Comparison of ENCODE assay signal across 8 cellular contexts in the genomic region with DNA sequence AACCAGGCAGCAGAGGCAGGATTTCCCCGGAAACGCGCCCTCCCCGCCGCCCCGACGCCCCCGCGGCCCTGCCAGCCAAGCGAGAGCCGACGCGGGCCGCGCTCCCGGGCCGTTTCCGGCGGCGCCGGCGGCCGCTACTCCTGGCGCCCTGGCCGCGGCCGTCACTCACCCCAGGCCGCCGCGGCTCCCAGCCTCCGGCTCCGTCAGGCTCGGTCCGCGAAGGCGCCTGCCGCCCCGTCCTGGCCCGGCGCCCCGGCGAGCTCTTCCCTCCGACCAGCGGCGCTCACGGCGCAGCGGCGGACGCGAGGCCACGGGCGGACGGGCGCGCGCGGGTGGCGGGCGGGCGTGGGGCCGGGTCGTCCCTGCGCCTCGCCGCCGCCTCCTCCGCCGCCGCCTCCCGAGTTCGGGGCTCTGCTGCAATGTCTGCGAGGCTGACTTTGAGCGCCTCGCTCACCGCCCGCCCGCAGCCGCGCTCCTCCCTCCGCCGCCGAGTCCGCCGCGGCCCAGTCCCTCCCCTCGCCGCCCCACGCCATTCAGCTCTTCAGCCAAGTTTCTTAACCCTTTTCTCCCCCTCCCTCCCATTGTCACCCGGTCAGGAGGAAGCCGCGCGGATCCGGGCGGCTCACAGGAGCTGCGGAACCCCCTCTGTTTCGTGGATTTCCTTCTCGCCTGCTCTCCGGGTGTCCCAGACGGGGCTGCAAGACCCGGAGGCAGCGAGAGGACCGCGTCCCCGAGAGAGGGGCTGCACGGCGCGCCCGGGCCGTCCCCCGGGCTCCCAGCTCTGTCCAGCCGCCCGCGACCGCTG. TPM values are rescaled to one million over a fixed set of nuclear protein-coding genes. Genes with fewer than 3 reads are reported as not detected.
DNase-seq lines count a peak whose midpoint lies in the region; ATAC-seq and TF ChIP-seq lines count a peak whose summit lies in the region.

A gene with protein sequence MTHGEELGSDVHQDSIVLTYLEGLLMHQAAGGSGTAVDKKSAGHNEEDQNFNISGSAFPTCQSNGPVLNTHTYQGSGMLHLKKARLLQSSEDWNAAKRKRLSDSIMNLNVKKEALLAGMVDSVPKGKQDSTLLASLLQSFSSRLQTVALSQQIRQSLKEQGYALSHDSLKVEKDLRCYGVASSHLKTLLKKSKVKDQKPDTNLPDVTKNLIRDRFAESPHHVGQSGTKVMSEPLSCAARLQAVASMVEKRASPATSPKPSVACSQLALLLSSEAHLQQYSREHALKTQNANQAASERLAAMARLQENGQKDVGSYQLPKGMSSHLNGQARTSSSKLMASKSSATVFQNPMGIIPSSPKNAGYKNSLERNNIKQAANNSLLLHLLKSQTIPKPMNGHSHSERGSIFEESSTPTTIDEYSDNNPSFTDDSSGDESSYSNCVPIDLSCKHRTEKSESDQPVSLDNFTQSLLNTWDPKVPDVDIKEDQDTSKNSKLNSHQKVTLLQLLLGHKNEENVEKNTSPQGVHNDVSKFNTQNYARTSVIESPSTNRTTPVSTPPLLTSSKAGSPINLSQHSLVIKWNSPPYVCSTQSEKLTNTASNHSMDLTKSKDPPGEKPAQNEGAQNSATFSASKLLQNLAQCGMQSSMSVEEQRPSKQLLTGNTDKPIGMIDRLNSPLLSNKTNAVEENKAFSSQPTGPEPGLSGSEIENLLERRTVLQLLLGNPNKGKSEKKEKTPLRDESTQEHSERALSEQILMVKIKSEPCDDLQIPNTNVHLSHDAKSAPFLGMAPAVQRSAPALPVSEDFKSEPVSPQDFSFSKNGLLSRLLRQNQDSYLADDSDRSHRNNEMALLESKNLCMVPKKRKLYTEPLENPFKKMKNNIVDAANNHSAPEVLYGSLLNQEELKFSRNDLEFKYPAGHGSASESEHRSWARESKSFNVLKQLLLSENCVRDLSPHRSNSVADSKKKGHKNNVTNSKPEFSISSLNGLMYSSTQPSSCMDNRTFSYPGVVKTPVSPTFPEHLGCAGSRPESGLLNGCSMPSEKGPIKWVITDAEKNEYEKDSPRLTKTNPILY (N-terminal part only) (minus strand): TSS at position 425 of the 805 bp plus-strand sequence. CDS start 96,808 bp downstream, outside the sequence.

- H2BK5ac ChIP-seq in IMR-90 (ENCODE audit: low read depth, low read length, poor library complexity, severe bottlenecking), result peak within 1 kb of the TSS; percentile 90

- 0% methylated on average over 53 of the region's 115 CpGs; no CpG with 5 or more reads in 1 of the 2 experiments for WGBS in IMR-90 (ENCODE audit: extremely low coverage in 2 of 2, insufficient read length in 1 of 2), 2 experiments
- WGBS in SK-N-SH (ENCODE audit: low lambda C conversion rate), result 0% methylated on average over 24 of the region's 115 CpGs

- POLR2A ChIA-PET in IMR-90 (lab: Charles Lee; ENCODE audit: unreplicated experiment), result interaction anchor here (0.5 to 0.8 kb wide), 5 partner anchors 64 to 1058 kb away, joined by 3 to 4 read pairs (median 3); no protein-coding TSS in a partner anchor
- POLR2A ChIA-PET in SK-N-SH (lab: Yijun Ruan, JAX), result no interaction called here

- H4K5ac ChIP-seq in IMR-90 (ENCODE audit: low read depth, low read length), result peak within 1 kb of the TSS; percentile 85; the same call in 1 of the 2 replicates

- peak within 1 kb of the TSS; percentile 89 for H3K18ac ChIP-seq in IMR-90 (ENCODE audit: low read depth, low read length)

- BruUV-seq in IMR-90 (replicated peaks; lab: Mats Ljungman, UMichigan), result no TSS peak

- peak within 1 kb of the TSS; percentile 88 for H2AK9ac ChIP-seq in IMR-90 (replicated peaks; ENCODE audit: low read depth, low read length, poor library complexity)

- no peaks in the 10 kb centered on the region for H3K27me3 Mint-ChIP-seq in activated naive CD4-positive, alpha-beta T cell treated with anti-CD3 and anti-CD28 coated beads, Interleukin-2, amount 50 U/mL, for 24 hours

- TF ChIP-seq RAD21 in IMR-90 (IDR thresholded peaks at IDR 0.05; ENCODE audit: low read length) (no peak), SK-N-SH (IDR thresholded peaks at IDR 0.05; ENCODE audit: low read length) (no peak)

- peak within 1 kb of the TSS; percentile 73 for H3K4ac ChIP-seq in IMR-90 (ENCODE audit: low read depth, low read length)

- peak; percentile 76 for ATAC-seq in GM21526 (IDR thresholded peaks at IDR 0.05; ENCODE audit: low FRiP score, unreplicated experiment)
- ATAC-seq in IMR-90 (ENCODE audit: low read depth), result peak; percentile 83

- peak within 1 kb of the TSS; percentile 97 for H3K14ac ChIP-seq in IMR-90 (replicated peaks; ENCODE audit: low read depth, low read length)

- H3K9me3 ChIP-seq in IMR-90 (ENCODE audit: control insufficient read depth, insufficient read depth, low read length) (no peaks in the 10 kb centered on the region), SK-N-SH (no peaks in the 10 kb centered on the region)

- peak within 1 kb of the TSS; percentile 99 for H3K4me3 ChIP-seq in IMR-90 (ENCODE audit: insufficient read depth, low read depth, low read length)
- peak within 1 kb of the TSS; percentile 38 to 53 for H3K4me3 ChIP-seq in SK-N-SH (ENCODE audit: low read depth in 2 of 2, low read length in 1 of 2)

- H3K36me3 Mint-ChIP-seq in activated naive CD4-positive, alpha-beta T cell treated with anti-CD3 and anti-CD28 coated beads, Interleukin-2, amount 50 U/mL, for 24 hours, result peaks cover 4% of the 10 kb centered on the region

- peak within 1 kb of the TSS; percentile 60 for H3K23ac ChIP-seq in IMR-90 (ENCODE audit: low read depth, low read length)

- TF ChIP-seq CTCF in IMR-90 (conservative IDR thresholded peaks at IDR 0.05; ENCODE audit: low read depth, low read length), result no peak
- TF ChIP-seq CTCF in SK-N-SH (IDR thresholded peaks at IDR 0.05), result no peak

- peak within 1 kb of the TSS; percentile 49; the same call in 1 of the 2 replicates for H2BK120ac ChIP-seq in IMR-90 (ENCODE audit: low read depth, low read length)

- H4K8ac ChIP-seq in IMR-90 (ENCODE audit: low read depth in 2 of 2, low read length in 2 of 2), result peak within 1 kb of the TSS; percentile 68 to 72

- no peak for TF ChIP-seq EP300 in SK-N-SH (IDR thresholded peaks at IDR 0.05; ENCODE audit: borderline replicate concordance in 1 of 2, low read depth in 1 of 2, low read length in 1 of 2)

- H3F3A ChIP-seq in SK-N-SH (replicated peaks; ENCODE audit: insufficient read depth), result no peaks in the 10 kb centered on the region

- intact Hi-C loops in IMR-90 (cut with micrococcal nuclease), result loop anchor here (1.0 to 5.0 kb wide), 4 partner anchors 147 to 682 kb away; partner anchors contain the start of gene HSPA13

- H3K9me1 ChIP-seq in IMR-90 (ENCODE audit: insufficient read depth, low read length), result no peaks in the 10 kb centered on the region

- H3K56ac ChIP-seq in IMR-90 (ENCODE audit: extremely low read depth, insufficient read depth, low read length), result peak within 1 kb of the TSS; percentile 92

- peak within 1 kb of the TSS; percentile 79 for H4K91ac ChIP-seq in IMR-90 (ENCODE audit: insufficient read depth, low read depth, low read length)

- H3K4me1 ChIP-seq in IMR-90 (ENCODE audit: control insufficient read depth, insufficient read depth, low read length) (no peaks in the 10 kb centered on the region; the same call in 1 of the 2 replicates), SK-N-SH (ENCODE audit: control insufficient read depth in 1 of 2, insufficient read depth in 2 of 2, low read depth in 1 of 2, low read length in 1 of 2) (no peaks in the 10 kb centered on the region)

- H3K4me2 ChIP-seq in IMR-90 (ENCODE audit: low read depth, low read length), result peak within 1 kb of the TSS; percentile 71
- peak within 1 kb of the TSS; percentile 90 for H3K4me2 ChIP-seq in SK-N-SH

- H3K9me3 Mint-ChIP-seq in activated naive CD4-positive, alpha-beta T cell treated with anti-CD3 and anti-CD28 coated beads, Interleukin-2, amount 50 U/mL, for 24 hours, result no peaks in the 10 kb centered on the region

- TF ChIP-seq POLR2A in IMR-90 (IDR thresholded peaks at IDR 0.05; ENCODE audit: low read depth, low read length), result peak; percentile 71

- H3K4me1 Mint-ChIP-seq in activated naive CD4-positive, alpha-beta T cell treated with anti-CD3 and anti-CD28 coated beads, Interleukin-2, amount 50 U/mL, for 24 hours, result peaks cover 42% of the 10 kb centered on the region

- peaks cover 0 to 6% of the 10 kb centered on the region in 2 experiments; a peak in 1 of 4 replicates for H3K79me1 ChIP-seq in IMR-90 (ENCODE audit: low read depth in 1 of 2, low read length in 2 of 2)

- in situ Hi-C loops in Caki2 (cut with HindIII; ENCODE audit: low pct_unique_long_range_greater_than_20kb, low sequenced_read_pairs), result no loop called here
- in situ Hi-C loops in IMR-90 (cut with MboI; ENCODE audit: low sequenced_read_pairs), result loop anchor here (10.0 kb wide), 1 partner anchor 190 kb away; no protein-coding TSS in a partner anchor

- no peaks in the 10 kb centered on the region for H3K9me2 ChIP-seq in SK-N-SH

- peak within 1 kb of the TSS; percentile 94 for H3K27ac ChIP-seq in IMR-90 (ENCODE audit: insufficient read depth, low read length)
- H3K27ac ChIP-seq in SK-N-SH (ENCODE audit: low read depth in 2 of 2, low read length in 1 of 2), result no peak within 1 kb of the TSS
- H3K27ac ChIP-seq in substantia nigra (ENCODE audit: low read depth, low read length, poor library complexity, severe bottlenecking), result peak within 1 kb of the TSS; percentile 81

- dilution Hi-C loops in IMR-90 (cut with HindIII; ENCODE audit: low sequenced_read_pairs, unreplicated experiment), result no loop called here

- H3K4me3 Mint-ChIP-seq in activated naive CD4-positive, alpha-beta T cell treated with anti-CD3 and anti-CD28 coated beads, Interleukin-2, amount 50 U/mL, for 24 hours, result peak within 1 kb of the TSS; percentile 98

- H2BK20ac ChIP-seq in IMR-90 (ENCODE audit: low read depth, low read length), result no peak within 1 kb of the TSS

- H2BK15ac ChIP-seq in IMR-90 (ENCODE audit: low read depth, low read length), result peak within 1 kb of the TSS; percentile 17; the same call in 2 of the 3 replicates

- H3K27me3 ChIP-seq in IMR-90 (ENCODE audit: control insufficient read depth, insufficient read depth, low read length) (no peaks in the 10 kb centered on the region), SK-N-SH (ENCODE audit: insufficient read depth) (peaks cover 45% of the 10 kb centered on the region)

- H2AFZ ChIP-seq in IMR-90 (replicated peaks; ENCODE audit: low read length, poor library complexity), result peak within 1 kb of the TSS; percentile 95
- no peak within 1 kb of the TSS for H2AFZ ChIP-seq in SK-N-SH (ENCODE audit: low read depth)

- H3K36me3 ChIP-seq in IMR-90 (ENCODE audit: control insufficient read depth, insufficient read depth, low read length) (no peaks in the 10 kb centered on the region), SK-N-SH (replicated peaks in 1 of 2; ENCODE audit: control insufficient read depth in 1 of 2, insufficient read depth in 2 of 2, low read length in 1 of 2) (no peaks in the 10 kb centered on the region)

- CTCF ChIA-PET in IMR-90 (lab: Yijun Ruan, JAX), result interaction anchor here (0.5 to 1.5 kb wide), 6 partner anchors 9 to 418 kb away, joined by 3 to 4 read pairs (median 3); no protein-coding TSS in a partner anchor
- CTCF ChIA-PET in SK-N-SH (lab: Yijun Ruan, JAX), result no interaction called here

- H3K9ac ChIP-seq in IMR-90 (ENCODE audit: low read depth, low read length), result peak within 1 kb of the TSS; percentile 99
- no peak within 1 kb of the TSS for H3K9ac ChIP-seq in SK-N-SH

- H4K20me1 ChIP-seq in IMR-90 (ENCODE audit: insufficient read depth, low read length) (peaks cover 27% of the 10 kb centered on the region; the same call in 1 of the 2 replicates), SK-N-SH (ENCODE audit: insufficient read depth) (no peaks in the 10 kb centered on the region)

- H3K27ac Mint-ChIP-seq in activated naive CD4-positive, alpha-beta T cell treated with anti-CD3 and anti-CD28 coated beads, Interleukin-2, amount 50 U/mL, for 24 hours, result peak within 1 kb of the TSS; percentile 100

- H2AK5ac ChIP-seq in IMR-90 (ENCODE audit: low read depth, low read length), result 0 out of 2 replicates have a peak within 1 kb of the TSS, but pooled peaks have one; percentile 6

- peak; percentile 90 for DNase-seq in Caki2 (ENCODE audit: low read depth)
- DNase-seq in IMR-90, result peak; percentile 87
- peak; percentile 67 for DNase-seq in SK-N-SH
- peak; percentile 79 for DNase-seq in germinal center (ENCODE audit: low spot score)
- DNase-seq in nucleus accumbens (lab: John Stamatoyannopoulos, UW), result peak in 55 of 56 donors; percentile 26 to 90 (median 80)
- DNase-seq in substantia nigra (lab: John Stamatoyannopoulos, UW), result peak; percentile 29 to 92 (median 80)

- no peaks in the 10 kb centered on the region for H3K79me2 ChIP-seq in SK-N-SH (ENCODE audit: insufficient read depth)

RNA-seq across cellular contexts. Expression of the gene that starts here (rescaled TPM):
- 45.4 and 50.4 TPM in 2 replicates for total RNA-seq in Caki2 (2014; rRNA removed; shearing (Covaris generic); ENCODE audit: low replicate concordance)
- total RNA-seq in IMR-90 (2012; rRNA removed), result 73.8 and 85.3 TPM in 2 replicates
- 8.5 and 9.6 TPM in 2 replicates for polyA plus RNA-seq in IMR-90 (2012; rRNA removed)
- polyA plus RNA-seq in IMR-90 (2012; cell fraction: cytosol; rRNA removed), result 1.4 and 1.5 TPM in 2 replicates
- polyA plus RNA-seq in IMR-90 (2012; cell fraction: nucleus; rRNA removed; ENCODE audit: low replicate concordance), result 1.7 and 17.8 TPM in 2 replicates
- polyA plus RNA-seq in SK-N-SH (2012; rRNA removed), result 0.02 and 0.05 TPM in 2 replicates
- 0.04 TPM in 2 replicates for polyA plus RNA-seq in SK-N-SH (2012; cell fraction: cytosol; rRNA removed)
- polyA plus RNA-seq in SK-N-SH (2012; cell fraction: nucleus; rRNA removed), result 0.06 TPM in 1 of 2 replicates, not detected in the other

Comparison
In these comparisons a context has a peak if more than half of its experiments do, and no peak if none do; other contexts are left out.
1. Peak in DNase-seq, H3K4me3 ChIP-seq and H3K4me2 ChIP-seq in SK-N-SH; RNA of the gene not detected or under 1 TPM.
2. H3K27ac ChIP-seq: peak in IMR-90 (single experiment) and substantia nigra (single experiment); none in SK-N-SH (0 of 2).
3. Peak in every context shown above with its lines, with median percentiles within 50 percentile points of each other: DNase-seq.